In the genomic region with DNA sequence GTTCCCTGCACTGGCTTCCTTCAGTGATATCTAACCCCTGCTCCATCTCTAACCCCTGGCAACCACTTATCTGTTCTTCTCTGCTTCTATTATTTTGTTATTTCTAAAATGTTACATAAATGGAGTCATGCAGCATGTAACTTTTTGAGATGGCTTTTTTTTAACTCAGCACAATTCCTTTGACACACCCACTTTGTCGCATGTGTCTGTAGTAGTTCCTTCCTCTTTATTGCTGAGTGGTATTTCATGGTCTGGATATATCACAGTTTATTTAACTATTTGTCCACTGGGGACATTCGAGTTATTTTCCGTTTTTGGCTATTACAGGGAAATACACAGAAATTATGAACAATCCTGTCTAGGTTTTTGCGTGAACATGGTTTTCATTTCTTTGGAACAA, we compare ENCODE assay signal across 13 cellular contexts.
"Had no signal": no experiment of that assay in that cellular context is flagged by ENCODE, and none has a peak within 500 bp of the region (broad histone marks: within the 10 kb centered on the region; RNA-seq: fewer than 3 reads in every experiment).

No MANE protein-coding gene starts in this region.

- H3K27ac ChIP-seq: foreskin keratinocyte, neural progenitor cell, ovary, WERI-Rb-1 had no signal

- H3K9me3 Mint-ChIP-seq: activated CD8-positive, alpha-beta T cell treated with anti-CD3 and anti-CD28 coated beads for 36 hours; activated naive CD8-positive, alpha-beta T cell treated with anti-CD3 and anti-CD28 coated beads, Interleukin-2, amount 10 ng/mL, durations not matched to agents 7 days and 5 days; activated T-cell treated with anti-CD3 and anti-CD28 coated beads, Interleukin-2, amount 50 U/mL, for 72 hours had no signal

- H3K9me3 ChIP-seq: ovary had no signal

- H3K27me3 ChIP-seq: foreskin keratinocyte, neural progenitor cell, ovary had no signal

- H3K4me1 Mint-ChIP-seq: activated naive CD8-positive, alpha-beta T cell treated with anti-CD3 and anti-CD28 coated beads, Interleukin-2, amount 10 ng/mL, durations not matched to agents 7 days and 5 days had no signal

- H3K36me3 Mint-ChIP-seq: activated naive CD8-positive, alpha-beta T cell treated with anti-CD3 and anti-CD28 coated beads, Interleukin-2, amount 10 ng/mL, durations not matched to agents 7 days and 5 days had no signal

- H3K4me3 Mint-ChIP-seq: activated CD8-positive, alpha-beta T cell treated with anti-CD3 and anti-CD28 coated beads for 36 hours; activated naive CD8-positive, alpha-beta T cell treated with anti-CD3 and anti-CD28 coated beads, Interleukin-2, amount 10 ng/mL, durations not matched to agents 7 days and 5 days; activated T-cell treated with anti-CD3 and anti-CD28 coated beads, Interleukin-2, amount 50 U/mL, for 72 hours; neural progenitor cell had no signal

- ATAC-seq: activated CD8-positive, alpha-beta T cell treated with anti-CD3 and anti-CD28 coated beads for 36 hours; activated T-cell treated with anti-CD3 and anti-CD28 coated beads, Interleukin-2, amount 50 U/mL, for 72 hours; foreskin keratinocyte; left colon; stimulated activated naive CD8-positive, alpha-beta T cell treated with anti-CD3 and anti-CD28 coated beads, Interleukin-15, Interleukin-2, amounts not matched to agents 100 U/mL and 50 U/mL, for 24 hours had no signal

- H3K36me3 ChIP-seq: ovary had no signal

- H3K27ac Mint-ChIP-seq: activated CD8-positive, alpha-beta T cell treated with anti-CD3 and anti-CD28 coated beads for 36 hours; activated naive CD8-positive, alpha-beta T cell treated with anti-CD3 and anti-CD28 coated beads, Interleukin-2, amount 10 ng/mL, durations not matched to agents 7 days and 5 days; activated T-cell treated with anti-CD3 and anti-CD28 coated beads, Interleukin-2, amount 50 U/mL, for 72 hours; neural progenitor cell had no signal

- H3K4me3 ChIP-seq: neural progenitor cell, ovary had no signal

- H3K4me1 ChIP-seq: foreskin keratinocyte had no signal

- DNase-seq: activated CD4-positive, alpha-beta T cell treated with anti-CD3 and anti-CD28 coated beads for 4 hours; activated CD8-positive, alpha-beta memory T cell treated with anti-CD3 and anti-CD28 coated beads, Interleukin-2, amount 50 U/mL, for 4 hours; activated CD8-positive, alpha-beta T cell treated with anti-CD3 and anti-CD28 coated beads for 36 hours; activated naive CD8-positive, alpha-beta T cell treated with anti-CD3 and anti-CD28 coated beads, Interleukin-2, amount 10 ng/mL, durations not matched to agents 7 days and 5 days; activated T-cell treated with anti-CD3 and anti-CD28 coated beads, Interleukin-2, amount 50 U/mL, for 72 hours; anterior cingulate cortex; foreskin keratinocyte; left colon; ovary; stimulated activated CD4-positive, alpha-beta T cell treated with anti-CD3 and anti-CD28 coated beads, Interleukin-12 subunit alpha, Interleukin-12 subunit beta, amount 100 ng/mL, for 4 hours; stimulated activated naive CD8-positive, alpha-beta T cell treated with anti-CD3 and anti-CD28 coated beads, Interleukin-15, Interleukin-2, amounts not matched to agents 100 U/mL and 50 U/mL, for 24 hours; WERI-Rb-1 had no signal
